28 cellular contexts compared by ENCODE assay signal in the genomic region with DNA sequence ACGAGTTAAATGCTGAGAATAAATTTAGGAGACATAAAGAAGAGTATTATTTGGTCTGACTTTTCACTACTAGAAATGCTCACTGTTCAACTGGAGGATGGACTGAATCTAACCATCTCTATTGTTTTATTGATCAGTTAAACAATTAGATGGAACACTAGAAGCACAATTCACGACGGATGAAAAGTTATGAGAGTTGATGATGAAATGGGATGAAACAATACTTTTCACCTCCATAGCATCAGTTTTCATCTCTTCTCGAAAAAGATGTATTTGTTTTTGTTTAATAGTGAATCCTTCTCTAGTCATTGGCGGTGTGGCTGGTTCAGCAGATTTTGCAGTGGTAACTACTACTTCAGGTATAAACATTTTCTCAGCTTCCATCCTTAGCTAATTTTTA. TPM values are rescaled to one million over a fixed set of nuclear protein-coding genes. Genes with fewer than 3 reads are reported as not detected.
"Had no signal": no experiment of that assay in that cellular context is flagged by ENCODE, and none has a peak within 500 bp of the region (broad histone marks: within the 10 kb centered on the region; RNA-seq: fewer than 3 reads in every experiment).

No MANE protein-coding gene starts in this region.

- H3K27me3 Mint-ChIP-seq: stimulated activated naive B cell treated with anti-CD40 and anti-IgM and Interleukin-4, amounts not matched to agents 10 μg/mL and 1 μg/mL and 100 μg/mL, for 72 hours had no signal

- ATAC-seq: left colon; left lung; lower lobe of right lung; natural killer cell; sciatic nerve; stimulated activated naive B cell treated with anti-CD40 and anti-IgM and Interleukin-4, amounts not matched to agents 10 μg/mL and 1 μg/mL and 100 μg/mL, for 72 hours; stimulated activated naive CD8-positive, alpha-beta T cell treated with anti-CD3 and anti-CD28 coated beads, Interleukin-15, Interleukin-2, amounts not matched to agents 100 U/mL and 50 U/mL, for 24 hours had no signal

- DNase-seq: head of caudate nucleus; hypothalamus; immature natural killer cell; kidney; left colon; left lung; lower lobe of right lung; mammary epithelial cell; mesenchymal stem cell; natural killer cell; nucleus accumbens; stimulated activated CD4-positive, alpha-beta T cell treated with anti-CD3 and anti-CD28 coated beads, Interleukin-12 subunit alpha, Interleukin-12 subunit beta, amount 100 ng/mL, for 4 hours; stimulated activated CD4-positive, alpha-beta T cell treated with anti-CD3 and anti-CD28 coated beads, Interleukin-15, amount 100 ng/mL, for 24 hours; stimulated activated CD4-positive, alpha-beta T cell treated with anti-CD3 and anti-CD28 coated beads, Interleukin-2, amount 100 ng/mL, for 24 hours; stimulated activated CD4-positive, alpha-beta T cell treated with anti-CD3 and anti-CD28 coated beads, Interleukin-4, amount 100 ng/mL, for 1 hour; stimulated activated naive B cell treated with anti-CD40 and anti-IgM and Interleukin-4, amounts not matched to agents 10 μg/mL and 1 μg/mL and 100 μg/mL, for 72 hours; stimulated activated naive CD8-positive, alpha-beta T cell treated with anti-CD3 and anti-CD28 coated beads, Interleukin-15, Interleukin-2, amounts not matched to agents 100 U/mL and 50 U/mL, for 24 hours; stomach; testis; thyroid gland; transverse colon; upper lobe of left lung had no signal

- FAIRE-seq: islet of Langerhans had no signal

- H3K4me1 ChIP-seq: left lung, lower lobe of right lung, parathyroid adenoma, right atrium auricular region, stomach, testis, thyroid gland, transverse colon, upper lobe of left lung had no signal

- H3K4me3 ChIP-seq: left lung, lower lobe of right lung, right atrium auricular region, skin epidermis, stomach, testis, thyroid gland, transverse colon, upper lobe of left lung had no signal

- H3K4me3 Mint-ChIP-seq: immature natural killer cell; natural killer cell; stimulated activated naive B cell treated with anti-CD40 and anti-IgM and Interleukin-4, amounts not matched to agents 10 μg/mL and 1 μg/mL and 100 μg/mL, for 72 hours had no signal

- H3K27ac ChIP-seq: left lung, lower lobe of right lung, parathyroid adenoma, right atrium auricular region, skin epidermis, stomach, testis, thyroid gland, transverse colon, upper lobe of left lung had no signal

- H3K9me3 Mint-ChIP-seq: immature natural killer cell; natural killer cell; stimulated activated naive B cell treated with anti-CD40 and anti-IgM and Interleukin-4, amounts not matched to agents 10 μg/mL and 1 μg/mL and 100 μg/mL, for 72 hours had no signal

- H3K9ac ChIP-seq: parathyroid adenoma had no signal

- H3K36me3 Mint-ChIP-seq: natural killer cell had no signal

- H3K27ac Mint-ChIP-seq: immature natural killer cell; natural killer cell; stimulated activated naive B cell treated with anti-CD40 and anti-IgM and Interleukin-4, amounts not matched to agents 10 μg/mL and 1 μg/mL and 100 μg/mL, for 72 hours had no signal

- H3K4me1 Mint-ChIP-seq: immature natural killer cell; natural killer cell; stimulated activated naive B cell treated with anti-CD40 and anti-IgM and Interleukin-4, amounts not matched to agents 10 μg/mL and 1 μg/mL and 100 μg/mL, for 72 hours had no signal

- H3K36me3 ChIP-seq: left lung, stomach, thyroid gland, transverse colon, upper lobe of left lung had no signal

- H3K79me2 ChIP-seq: parathyroid adenoma had no signal

- H2AFZ ChIP-seq: parathyroid adenoma had no signal

- H3K27me3 ChIP-seq: left lung, right atrium auricular region, stomach, testis, thyroid gland, transverse colon, upper lobe of left lung had no signal

- H3K9me3 ChIP-seq: left lung, lower lobe of right lung, right atrium auricular region, stomach, testis, thyroid gland, transverse colon, upper lobe of left lung had no signal

RNA-seq across cellular contexts. Expression of a gene that starts 19.3 kb away (rescaled TPM):
- total RNA-seq: osteocyte had no signal
